In the genomic region with DNA sequence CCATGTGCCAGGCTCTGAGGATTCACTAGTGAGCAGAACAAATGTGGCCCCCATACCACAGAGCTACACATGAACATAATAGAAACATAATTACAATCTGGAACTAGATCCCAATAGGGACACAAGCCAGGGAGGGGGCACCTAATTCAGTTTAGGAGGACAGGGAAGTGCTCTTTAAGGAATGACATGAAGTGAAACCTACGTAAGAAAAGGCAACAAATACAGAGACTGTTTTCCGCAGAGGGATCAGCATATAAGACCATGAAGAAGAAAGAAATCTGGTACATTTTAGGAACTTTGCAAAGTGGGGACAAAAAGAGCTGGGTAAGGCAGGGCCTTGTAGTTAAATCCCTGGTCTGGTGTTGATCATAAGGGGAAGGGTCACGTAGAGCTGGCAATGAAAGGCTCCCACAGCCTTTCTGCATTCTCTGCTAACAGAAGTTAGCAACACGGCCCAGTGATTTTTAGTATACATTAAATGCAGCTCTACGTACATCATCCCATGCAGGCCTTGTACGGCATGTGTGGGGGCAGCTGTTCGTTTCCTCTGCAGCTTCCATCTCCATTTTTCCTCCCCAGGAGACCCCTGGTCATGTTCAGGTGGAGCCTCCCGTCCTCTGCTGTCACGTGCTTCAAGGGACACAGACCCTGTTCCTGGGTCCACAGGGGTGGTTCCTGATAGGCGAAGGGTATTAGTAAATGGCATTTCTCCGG, we compare ENCODE assay signal across 15 cellular contexts. TPM values are rescaled to one million over a fixed set of nuclear protein-coding genes. Genes with fewer than 3 reads are reported as not detected.
DNase-seq lines count a peak whose midpoint lies in the region; ATAC-seq, FAIRE-seq and TF ChIP-seq lines count a peak whose summit lies in the region.
"Had no signal": no experiment of that assay in that cellular context is flagged by ENCODE, and none has a peak within 500 bp of the region (broad histone marks: within the 10 kb centered on the region; RNA-seq: fewer than 3 reads in every experiment).

No MANE protein-coding gene starts in this region.

- H3K27ac ChIP-seq in MM.1S (ENCODE audit: low read length) (peak overlapping the region; percentile 66; the same call in 1 of the 2 replicates), coronary artery (peak overlapping the region in 1 of 2 donors; percentile 5)

- no peak for FAIRE-seq in frontal cortex (lab: Jason Lieb, UNC)

- H3K4me1 ChIP-seq in MM.1S (ENCODE audit: low read length) = peaks cover 11% of the 10 kb centered on the region; the same call in 1 of the 2 replicates
- H3K4me1 ChIP-seq: HAP-1 had no signal

- no peaks in the 10 kb centered on the region for H3K9me3 Mint-ChIP-seq in activated CD4-positive, alpha-beta T cell treated with anti-CD3 and anti-CD28 coated beads, Interleukin-2, amount 10 ng/mL, durations not matched to agents 24 days and 14 days
- no peaks in the 10 kb centered on the region for H3K9me3 Mint-ChIP-seq in stimulated activated effector memory CD8-positive, alpha-beta T cell treated with anti-CD3 and anti-CD28 coated beads, Interleukin-12 subunit alpha, Interleukin-12 subunit beta, amount 100 ng/mL, for 72 hours
- H3K9me3 Mint-ChIP-seq in progenitor cell of endocrine pancreas (ENCODE audit: low read depth) = no peaks in the 10 kb centered on the region

- no peaks in the 10 kb centered on the region for H3K9me2 ChIP-seq in MM.1S (replicated peaks; ENCODE audit: insufficient read depth, low read length)

- H3K4me3 Mint-ChIP-seq in activated CD4-positive, alpha-beta T cell treated with anti-CD3 and anti-CD28 coated beads, Interleukin-2, amount 10 ng/mL, durations not matched to agents 24 days and 14 days = peak overlapping the region; percentile 77
- peak overlapping the region; percentile 30 for H3K4me3 Mint-ChIP-seq in stimulated activated effector memory CD8-positive, alpha-beta T cell treated with anti-CD3 and anti-CD28 coated beads, Interleukin-12 subunit alpha, Interleukin-12 subunit beta, amount 100 ng/mL, for 72 hours
- no peak overlapping the region for H3K4me3 Mint-ChIP-seq in progenitor cell of endocrine pancreas (ENCODE audit: low read depth)

- no peaks in the 10 kb centered on the region for H3K27me3 ChIP-seq in MM.1S (replicated peaks; ENCODE audit: insufficient read depth, low read length)
- H3K27me3 ChIP-seq: tibial nerve had no signal

- peaks cover 20% of the 10 kb centered on the region for H3K4me1 Mint-ChIP-seq in activated CD4-positive, alpha-beta T cell treated with anti-CD3 and anti-CD28 coated beads, Interleukin-2, amount 10 ng/mL, durations not matched to agents 24 days and 14 days
- H3K4me1 Mint-ChIP-seq in stimulated activated effector memory CD8-positive, alpha-beta T cell treated with anti-CD3 and anti-CD28 coated beads, Interleukin-12 subunit alpha, Interleukin-12 subunit beta, amount 100 ng/mL, for 72 hours = peaks cover 17% of the 10 kb centered on the region
- H3K4me1 Mint-ChIP-seq in progenitor cell of endocrine pancreas (ENCODE audit: low read depth) = peaks cover 18% of the 10 kb centered on the region

- no peaks in the 10 kb centered on the region for H3K36me3 Mint-ChIP-seq in activated CD4-positive, alpha-beta T cell treated with anti-CD3 and anti-CD28 coated beads, Interleukin-2, amount 10 ng/mL, durations not matched to agents 24 days and 14 days (ENCODE audit: low read depth)
- H3K36me3 Mint-ChIP-seq in stimulated activated effector memory CD8-positive, alpha-beta T cell treated with anti-CD3 and anti-CD28 coated beads, Interleukin-12 subunit alpha, Interleukin-12 subunit beta, amount 100 ng/mL, for 72 hours = no peaks in the 10 kb centered on the region
- H3K36me3 Mint-ChIP-seq in progenitor cell of endocrine pancreas (ENCODE audit: insufficient read depth) = no peaks in the 10 kb centered on the region

- intact Hi-C loops in activated CD4-positive, alpha-beta T cell treated with anti-CD3 and anti-CD28 coated beads, Interleukin-2, amount 10 ng/mL, durations not matched to agents 24 days and 14 days (cut with micrococcal nuclease) = loop anchor here (2.0 kb wide), 1 partner anchor 27 kb away; the partner anchor contains the start of gene SLC30A1

- H3K27ac Mint-ChIP-seq in activated CD4-positive, alpha-beta T cell treated with anti-CD3 and anti-CD28 coated beads, Interleukin-2, amount 10 ng/mL, durations not matched to agents 24 days and 14 days = peak overlapping the region; percentile 88
- H3K27ac Mint-ChIP-seq in stimulated activated effector memory CD8-positive, alpha-beta T cell treated with anti-CD3 and anti-CD28 coated beads, Interleukin-12 subunit alpha, Interleukin-12 subunit beta, amount 100 ng/mL, for 72 hours = no peak overlapping the region
- no peak overlapping the region for H3K27ac Mint-ChIP-seq in progenitor cell of endocrine pancreas

- DNase-seq in activated CD4-positive, alpha-beta T cell treated with anti-CD3 and anti-CD28 coated beads, Interleukin-2, amount 10 ng/mL, durations not matched to agents 24 days and 14 days = no peak
- DNase-seq in activated CD4-positive, alpha-beta T cell treated with anti-CD3 and anti-CD28 coated beads, Interleukin-2, amount 50 U/mL, for 1 hour = no peak
- no peak for DNase-seq in MM.1S
- DNase-seq in coronary artery (ENCODE audit: low spot score) = no peak
- DNase-seq in stimulated activated effector memory CD8-positive, alpha-beta T cell treated with anti-CD3 and anti-CD28 coated beads, Interleukin-12 subunit alpha, Interleukin-12 subunit beta, amount 100 ng/mL, for 72 hours (ENCODE audit: low spot score in 2 of 2) = no peak
- DNase-seq in progenitor cell of endocrine pancreas (ENCODE audit: low spot score, unreplicated experiment) = no peak
- DNase-seq in frontal cortex (ENCODE audit: low spot score in 2 of 2) = no peak
- DNase-seq: activated CD4-positive, CD25-positive, alpha-beta regulatory T cell treated with anti-CD3 and anti-CD28 coated beads, Interleukin-2, amount 50 U/mL, for 72 hours; cortex of kidney; DND-41; NCI-H1694 treated with DMSO at 0.1 percent for 48 hours; NCI-H748 treated with DMSO at 0.1 percent for 48 hours had no signal

- peak overlapping the region; percentile 95 for H2AFZ ChIP-seq in MM.1S (ENCODE audit: low read length)

- peaks cover 8% of the 10 kb centered on the region for H3F3A ChIP-seq in MM.1S (ENCODE audit: insufficient read depth, low read length)

- peaks cover 5% of the 10 kb centered on the region for H3K27me3 Mint-ChIP-seq in activated CD4-positive, alpha-beta T cell treated with anti-CD3 and anti-CD28 coated beads, Interleukin-2, amount 10 ng/mL, durations not matched to agents 24 days and 14 days
- peaks cover 17% of the 10 kb centered on the region for H3K27me3 Mint-ChIP-seq in progenitor cell of endocrine pancreas

- H3K4me2 ChIP-seq in MM.1S (ENCODE audit: low read depth, low read length) = peak overlapping the region; percentile 84

- H3K4me3 ChIP-seq in MM.1S (ENCODE audit: low read length) (peak overlapping the region; percentile 59), coronary artery (peak overlapping the region; percentile 2)
- H3K4me3 ChIP-seq: HAP-1 had no signal

- ATAC-seq in stimulated activated effector memory CD8-positive, alpha-beta T cell treated with anti-CD3 and anti-CD28 coated beads, Interleukin-12 subunit alpha, Interleukin-12 subunit beta, amount 100 ng/mL, for 72 hours = no peak
- no peak for ATAC-seq in GM18861 (IDR thresholded peaks at IDR 0.05; ENCODE audit: unreplicated experiment)

- H4K20me1 ChIP-seq in MM.1S (ENCODE audit: insufficient read depth, low read length) = no peaks in the 10 kb centered on the region

- no peaks in the 10 kb centered on the region for H3K36me3 ChIP-seq in MM.1S (replicated peaks; ENCODE audit: insufficient read depth, low read length)
- H3K36me3 ChIP-seq: HAP-1, tibial nerve had no signal

- no peak for TF ChIP-seq CTCF in MM.1S (IDR thresholded peaks at IDR 0.05; ENCODE audit: low read length)
- TF ChIP-seq CTCF in coronary artery (IDR thresholded peaks at IDR 0.05) = no peak
- no peak for TF ChIP-seq CTCF in progenitor cell of endocrine pancreas (IDR thresholded peaks at IDR 0.05; ENCODE audit: unreplicated experiment)

- peak overlapping the region; percentile 54; the same call in 1 of the 2 replicates for H3K9ac ChIP-seq in MM.1S (ENCODE audit: low read length)

- no peaks in the 10 kb centered on the region for H3K9me3 ChIP-seq in MM.1S (replicated peaks; ENCODE audit: insufficient read depth, low read length)
- H3K9me3 ChIP-seq: HAP-1, tibial nerve had no signal

- H3K79me2 ChIP-seq in MM.1S (ENCODE audit: low read length) = peaks cover 14% of the 10 kb centered on the region

RNA-seq across cellular contexts. Expression of gene SLC30A1, which starts 26.8 kb away (rescaled TPM):
- total RNA-seq in activated CD4-positive, alpha-beta T cell treated with anti-CD3 and anti-CD28 coated beads, Interleukin-2, amount 10 ng/mL, durations not matched to agents 24 days and 14 days = 8.5 and 9.0 TPM in 2 replicates
- total RNA-seq in progenitor cell of endocrine pancreas (8.7 and 9.3 TPM in 2 replicates), frontal cortex (19.2 TPM)
